10 cellular contexts compared by ENCODE assay signal in the genomic region with DNA sequence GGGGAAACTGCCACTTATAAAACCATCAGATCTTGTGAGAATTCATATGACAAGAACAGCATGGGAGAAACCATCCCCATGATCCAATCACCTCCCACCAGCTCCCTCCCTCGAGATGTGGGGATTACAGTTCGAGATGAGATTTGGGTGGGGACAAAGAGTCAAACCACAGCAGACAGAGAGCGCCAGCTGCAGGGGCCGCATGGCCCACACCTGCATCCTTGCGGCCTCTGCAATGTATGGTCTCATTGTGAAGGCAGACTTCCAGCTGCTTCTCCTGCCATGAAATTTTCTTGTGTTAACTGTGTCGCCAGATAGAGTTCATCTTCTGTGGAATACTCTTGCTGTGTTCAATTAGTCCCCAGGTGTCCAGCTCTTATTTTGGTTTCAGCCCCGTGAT. TPM values are rescaled to one million over a fixed set of nuclear protein-coding genes. Genes with fewer than 3 reads are reported as not detected.
"Had no signal": no experiment of that assay in that cellular context is flagged by ENCODE, and none has a peak within 500 bp of the region (broad histone marks: within the 10 kb centered on the region; RNA-seq: fewer than 3 reads in every experiment).

No MANE protein-coding gene starts in this region.

- H3K36me3 ChIP-seq: HAP-1 had no signal

- H3K4me3 ChIP-seq: GM23248, GM23338, HAP-1 had no signal

- ATAC-seq: GM23338, HCT116 had no signal

- H3K27ac ChIP-seq: GM23248 had no signal

- DNase-seq: GM23248, GOT3, H7, H9, HCEC 1CT, HFFc6 had no signal

- H3K9me3 ChIP-seq: HAP-1 had no signal

- H3K4me1 ChIP-seq: HAP-1 had no signal

RNA-seq across cellular contexts. Expression of a gene that starts 17.3 kb away (rescaled TPM):
- total RNA-seq: GM23248, H4, HFFc6 had no signal
